In genomic region chr5:135977375-135977928, GRCh38 we compare ENCODE assay signal across 8 cellular contexts. TPM values are rescaled to one million over a fixed set of nuclear protein-coding genes. Genes with fewer than 3 reads are reported as not detected.
DNase-seq lines count a peak whose midpoint lies in the region; ATAC-seq, FAIRE-seq and TF ChIP-seq lines count a peak whose summit lies in the region.

No MANE protein-coding gene starts in this region.

- H3K4me1 ChIP-seq in HAP-1 (no peaks in the 10 kb centered on the region), Peyer's patch (no peaks in the 10 kb centered on the region), K562 (replicated peaks in 1 of 2; ENCODE audit: control insufficient read depth in 2 of 2, insufficient read depth in 2 of 2, low read length in 2 of 2) (peaks cover 0 to 4% of the 10 kb centered on the region in 2 experiments; a peak in 2 of 5 replicates)

- no peak for FAIRE-seq in K562 (lab: Jason Lieb, UNC)

- H3K4me3 Mint-ChIP-seq in Calu3 (ENCODE audit: low read depth, unreplicated experiment): no peak overlapping the region

- H3K36me3 ChIP-seq in HAP-1 (replicated peaks) (no peaks in the 10 kb centered on the region), Peyer's patch (no peaks in the 10 kb centered on the region), K562 (ENCODE audit: control insufficient read depth, insufficient read depth, low read length) (no peaks in the 10 kb centered on the region)

- no peaks in the 10 kb centered on the region for H3K36me3 Mint-ChIP-seq in Calu3 (ENCODE audit: insufficient read depth, unreplicated experiment)

- no peaks in the 10 kb centered on the region for H3K4me1 Mint-ChIP-seq in Calu3 (ENCODE audit: low read depth, unreplicated experiment)

- H3K9me3 Mint-ChIP-seq in Calu3 (ENCODE audit: low read depth, unreplicated experiment): no peaks in the 10 kb centered on the region

- H3K27me3 Mint-ChIP-seq in Calu3 (ENCODE audit: unreplicated experiment): no peaks in the 10 kb centered on the region

- WGBS in K562 (ENCODE audit: insufficient coverage, low coverage, missing lambda C conversion rate): under 1% methylated on average over 16 of the region's 17 CpGs

- in situ Hi-C loops in HAP-1 (cut with MboI; ENCODE audit: low sequenced_read_pairs) (no loop called here), K562 (cut with MboI) (no loop called here)

- DNase-seq in Calu3 (peak; percentile 79), HAP-1 (ENCODE audit: low spot score in 2 of 2) (peak; percentile 49 to 83), Peyer's patch (peak in 2 of 3 donors; percentile 77 to 80), K562 (ENCODE audit: extremely low read depth in 1 of 4, low spot score in 3 of 4) (peak; percentile 58 to 76 (median 66)), left lobe of liver (ENCODE audit: low spot score) (peak; percentile 98), NCI-H1105 (lab: John Stamatoyannopoulos, UW) (no peak), NCI-H146 (lab: John Stamatoyannopoulos, UW) (no peak)
- peak; percentile 78 for DNase-seq in stimulated activated CD8-positive, alpha-beta memory T cell treated with anti-CD3 and anti-CD28 coated beads, Interleukin-4, amount 100 ng/mL, for 48 hours

- BruUV-seq in Calu3 (replicated peaks; lab: Mats Ljungman, UMichigan) (no TSS peak), K562 (replicated peaks; lab: Mats Ljungman, UMichigan) (no TSS peak)

- peak; percentile 100 for ATAC-seq in K562
- ATAC-seq in left lobe of liver: peak; percentile 86

- CTCF ChIA-PET in Calu3 (lab: Charles Lee): interaction anchor here (0.6 to 2.0 kb wide), 7 partner anchors 13 to 105 kb away, joined by 3 to 7 read pairs (median 3); no protein-coding TSS in a partner anchor
- CTCF ChIA-PET in K562 (lab: Yijun Ruan, JAX; ENCODE audit: low intra/inter-chr PET ratio): no interaction called here

- intact Hi-C loops in Calu3 (cut with micrococcal nuclease; ENCODE audit: unreplicated experiment) (loop anchor here (2.0 kb wide), 1 partner anchor 75 kb away; no protein-coding TSS in a partner anchor), K562 (cut with micrococcal nuclease) (loop anchor here (1.0 to 10.0 kb wide), 3 partner anchors 85 to 235 kb away; no protein-coding TSS in a partner anchor)

- POLR2A ChIA-PET in K562 (lab: Yijun Ruan, JAX): interaction anchor here (1.0 to 1.6 kb wide), 2 partner anchors 9 to 19 kb away, joined by 4 to 5 read pairs; no protein-coding TSS in a partner anchor

- no peaks in the 10 kb centered on the region for H3K9me1 ChIP-seq in K562 (ENCODE audit: control insufficient read depth, insufficient read depth, low read length)

- no peak overlapping the region for H3K9ac ChIP-seq in K562 (ENCODE audit: insufficient read depth in 1 of 2, low read depth in 2 of 2, low read length in 2 of 2)

- TF ChIP-seq POLR2A in Peyer's patch (IDR thresholded peaks at IDR 0.05) (no peak), K562 (conservative IDR thresholded peaks at IDR 0.05) (no peak)

- no peaks in the 10 kb centered on the region for H4K20me1 ChIP-seq in K562 (replicated peaks; ENCODE audit: control insufficient read depth, insufficient read depth, low read length)

- H3K27ac ChIP-seq in Peyer's patch (no peak overlapping the region), K562 (ENCODE audit: extremely low read depth, low read depth, low read length) (no peak overlapping the region)

- TF ChIP-seq EP300 in K562 (IDR thresholded peaks at IDR 0.05; ENCODE audit: low read length): no peak

- H3K9me3 ChIP-seq in HAP-1: no peaks in the 10 kb centered on the region
- no peaks in the 10 kb centered on the region for H3K9me3 ChIP-seq in Peyer's patch
- H3K9me3 ChIP-seq in K562 (replicated peaks; ENCODE audit: control insufficient read depth, insufficient read depth, low read depth, low read length): no peaks in the 10 kb centered on the region

- no peak overlapping the region for H2AFZ ChIP-seq in K562 (ENCODE audit: low read depth, low read length)

- H3K27ac Mint-ChIP-seq in Calu3 (ENCODE audit: unreplicated experiment): no peak overlapping the region

- H3K79me2 ChIP-seq in K562 (ENCODE audit: control insufficient read depth, insufficient read depth, low read length): no peaks in the 10 kb centered on the region

- H3K27me3 ChIP-seq in HAP-1 (ENCODE audit: low read depth) (peaks cover 11% of the 10 kb centered on the region), Peyer's patch (no peaks in the 10 kb centered on the region), K562 (ENCODE audit: control insufficient read depth in 2 of 2, insufficient read depth in 2 of 2, low read length in 2 of 2) (peaks cover 0 to 13% of the 10 kb centered on the region in 2 experiments; a peak in 4 of 5 replicates)

- peak; percentile 57 to 81 for TF ChIP-seq RAD21 in K562 (CRISPR knock-in tag; conservative IDR thresholded peaks at IDR 0.05 in 1 of 2, IDR thresholded peaks at IDR 0.05 in 1 of 2)

- TF ChIP-seq CTCF in Calu3 (IDR thresholded peaks at IDR 0.05; ENCODE audit: unreplicated experiment): peak; percentile 66
- TF ChIP-seq CTCF in Peyer's patch (IDR thresholded peaks at IDR 0.05): peak in 5 of 6 experiments; percentile 7 to 73 (median 68)
- TF ChIP-seq CTCF in K562 (IDR thresholded peaks at IDR 0.05 in 2 of 3, conservative IDR thresholded peaks at IDR 0.05 in 1 of 3; ENCODE audit: insufficient read depth in 2 of 3, low read depth in 1 of 3, low read length in 3 of 3): peak; percentile 84 to 95 (median 90)

- H3K4me3 ChIP-seq in HAP-1: no peak overlapping the region
- no peak overlapping the region for H3K4me3 ChIP-seq in Peyer's patch
- no peak overlapping the region for H3K4me3 ChIP-seq in K562

- no peak overlapping the region; the same call in 1 of the 2 replicates for H3K4me2 ChIP-seq in K562 (ENCODE audit: insufficient read depth, low read length)

TF ChIP-seq in K562, 482 proteins besides CTCF, POLR2A, EP300 and RAD21 (continues in another document):
- TF ChIP-seq, protein P1, sequence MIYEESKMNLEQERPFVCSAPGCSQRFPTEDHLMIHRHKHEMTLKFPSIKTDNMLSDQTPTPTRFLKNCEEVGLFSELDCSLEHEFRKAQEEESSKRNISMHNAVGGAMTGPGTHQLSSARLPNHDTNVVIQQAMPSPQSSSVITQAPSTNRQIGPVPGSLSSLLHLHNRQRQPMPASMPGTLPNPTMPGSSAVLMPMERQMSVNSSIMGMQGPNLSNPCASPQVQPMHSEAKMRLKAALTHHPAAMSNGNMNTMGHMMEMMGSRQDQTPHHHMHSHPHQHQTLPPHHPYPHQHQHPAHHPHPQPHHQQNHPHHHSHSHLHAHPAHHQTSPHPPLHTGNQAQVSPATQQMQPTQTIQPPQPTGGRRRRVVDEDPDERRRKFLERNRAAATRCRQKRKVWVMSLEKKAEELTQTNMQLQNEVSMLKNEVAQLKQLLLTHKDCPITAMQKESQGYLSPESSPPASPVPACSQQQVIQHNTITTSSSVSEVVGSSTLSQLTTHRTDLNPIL (CRISPR knock-in tag; IDR thresholded peaks at IDR 0.05): no peak
- TF ChIP-seq SP2 (IDR thresholded peaks at IDR 0.05; ENCODE audit: extremely low read depth, low read depth, low read length, poor library complexity, severe bottlenecking) (no peak), FOS (IDR thresholded peaks at IDR 0.05; ENCODE audit: extremely low read depth, insufficient read length) (no peak), ZEB2 (IDR thresholded peaks at IDR 0.05) (no peak), ZNF444 (CRISPR knock-in tag; IDR thresholded peaks at IDR 0.05) (no peak), TSC22D4 (tag; IDR thresholded peaks at IDR 0.05) (no peak)

RNA-seq across cellular contexts. Expression of gene LECT2, which starts 22.7 kb away (rescaled TPM):
- total RNA-seq in Calu3 (2022): not detected in 2 replicates
- not detected for total RNA-seq in Peyer's patch
- total RNA-seq in K562 (2011; cell fraction: chromatin; rRNA removed; ENCODE audit: low replicate concordance): not detected in 2 replicates
- total RNA-seq in K562 (2011; cell fraction: nucleolus; rRNA removed): not detected in 2 replicates
- total RNA-seq in K562 (2011; cell fraction: nucleoplasm; rRNA removed): not detected in 2 replicates
- total RNA-seq in K562 (2014; rRNA removed): not detected in 2 replicates
- total RNA-seq in K562 (2014; rRNA removed; fragmentation: Illumina TruSeq; extraction: Trizol): not detected in 2 replicates
- total RNA-seq in K562 (2015; rRNA removed; fragmentation: Illumina TruSeq; extraction: Trizol): not detected in 2 replicates
- not detected in 2 replicates for total RNA-seq in K562 (2021)
- not detected in 2 replicates for polyA plus RNA-seq in K562 (2011; rRNA removed)
- polyA plus RNA-seq in K562 (2011; cell fraction: cytosol; rRNA removed): not detected in 2 replicates
- polyA plus RNA-seq in K562 (2011; cell fraction: nucleus; rRNA removed): not detected in 2 replicates
- polyA plus RNA-seq in K562 (2012): not detected in 2 replicates
- not detected in 2 replicates for polyA plus RNA-seq in K562 (2014; fragmentation: Illumina TruSeq; extraction: Trizol)
- not detected for polyA plus RNA-seq in K562 (2014; fragmentation: Nextera tagmentation; extraction: Ambion mirVana)
- not detected in 2 replicates for polyA plus RNA-seq in K562 (2014; rRNA removed)
- not detected in 2 replicates for polyA minus RNA-seq in K562 (2011; rRNA and poly(A)+ RNA removed)
- not detected in 2 replicates for polyA minus RNA-seq in K562 (2011; cell fraction: cytosol; rRNA and poly(A)+ RNA removed)
- not detected in 2 replicates for polyA minus RNA-seq in K562 (2011; cell fraction: nucleus; rRNA and poly(A)+ RNA removed)
- total RNA-seq in left lobe of liver: 6.5 TPM

RNA-seq across cellular contexts. Expression of gene TGFBI, which starts 51.3 kb away (rescaled TPM):
- 41.4 and 95.2 TPM in 2 replicates for total RNA-seq in Calu3 (2022)
- total RNA-seq in Peyer's patch: 10 to 100 TPM; 17.5 to 56.9 (median 26.3) TPM
- 0.21 TPM in 1 of 2 replicates, not detected in the other for total RNA-seq in K562 (2011; cell fraction: chromatin; rRNA removed; ENCODE audit: low replicate concordance)
- total RNA-seq in K562 (2011; cell fraction: nucleolus; rRNA removed): not detected in 2 replicates
- total RNA-seq in K562 (2011; cell fraction: nucleoplasm; rRNA removed): 0.61 TPM in 1 of 2 replicates, not detected in the other
- 0.05 TPM in 1 of 2 replicates, not detected in the other for total RNA-seq in K562 (2014; rRNA removed)
- not detected in 2 replicates for total RNA-seq in K562 (2014; rRNA removed; fragmentation: Illumina TruSeq; extraction: Trizol)
- not detected in 2 replicates for total RNA-seq in K562 (2015; rRNA removed; fragmentation: Illumina TruSeq; extraction: Trizol)
- total RNA-seq in K562 (2021): 0.62 and 0.98 TPM in 2 replicates
- polyA plus RNA-seq in K562 (2011; rRNA removed): 0.08 TPM in 1 of 2 replicates, not detected in the other
- 0.06 TPM in 1 of 2 replicates, not detected in the other for polyA plus RNA-seq in K562 (2011; cell fraction: cytosol; rRNA removed)
- 0.04 and 0.26 TPM in 2 replicates for polyA plus RNA-seq in K562 (2011; cell fraction: nucleus; rRNA removed)
- polyA plus RNA-seq in K562 (2012): 0.18 TPM in 1 of 2 replicates, not detected in the other
- not detected in 2 replicates for polyA plus RNA-seq in K562 (2014; fragmentation: Illumina TruSeq; extraction: Trizol)
- polyA plus RNA-seq in K562 (2014; fragmentation: Nextera tagmentation; extraction: Ambion mirVana): not detected
- not detected in 2 replicates for polyA plus RNA-seq in K562 (2014; rRNA removed)
- polyA minus RNA-seq in K562 (2011; rRNA and poly(A)+ RNA removed): not detected in 2 replicates
- polyA minus RNA-seq in K562 (2011; cell fraction: cytosol; rRNA and poly(A)+ RNA removed): 0.57 and 1.6 TPM in 2 replicates
- polyA minus RNA-seq in K562 (2011; cell fraction: nucleus; rRNA and poly(A)+ RNA removed): not detected in 2 replicates
- total RNA-seq in left lobe of liver: 49.3 TPM

Comparison
In these comparisons a context has a peak if more than half of its experiments do, and no peak if none do; other contexts are left out.
1. DNase-seq: peak in Calu3 (single experiment), HAP-1 (2 of 2), Peyer's patch (2 of 3), K562 (4 of 4), left lobe of liver (single experiment) and stimulated activated CD8-positive, alpha-beta memory T cell treated with anti-CD3 and anti-CD28 coated beads, Interleukin-4, amount 100 ng/mL, for 48 hours (single experiment); none in NCI-H1105 (single experiment) and NCI-H146 (single experiment).
2. RNA of gene TGFBI, which starts 51.3 kb away (total RNA-seq): 41.4 to 95.2 TPM in Calu3, 49.3 TPM in left lobe of liver (single experiment) and 17.5 to 56.9 TPM in Peyer's patch; 0.05 to 0.98 TPM in K562; every median in the first group is over 4 times any median in the second.
3. Peak in every context shown above with its lines, with median percentiles within 50 percentile points of each other: CTCF ChIP-seq.